ENCODE assay signal across 27 cellular contexts in genomic region chr1:20721117-20722061, GRCh38. TPM values are rescaled to one million over a fixed set of nuclear protein-coding genes. Genes with fewer than 3 reads are reported as not detected.
DNase-seq lines count a peak whose midpoint lies in the region; ATAC-seq and TF ChIP-seq lines count a peak whose summit lies in the region.
"Had no signal": no experiment of that assay in that cellular context is flagged by ENCODE, and none has a peak within 500 bp of the region (broad histone marks: within the 10 kb centered on the region; RNA-seq: fewer than 3 reads in every experiment).

No MANE protein-coding gene starts in this region.

- no peaks in the 10 kb centered on the region for H3K9me3 ChIP-seq in upper lobe of left lung
- H3K9me3 ChIP-seq: lower lobe of right lung, vagina had no signal

- TF ChIP-seq POLR2A in upper lobe of left lung (IDR thresholded peaks at IDR 0.05), result no peak

- H3K27me3 ChIP-seq in upper lobe of left lung, result peaks cover 0 to under 1% (median 0%) of the 10 kb centered on the region in 4 donors
- H3K27me3 ChIP-seq: vagina had no signal

- H3K36me3 ChIP-seq in upper lobe of left lung, result no peaks in the 10 kb centered on the region
- H3K36me3 ChIP-seq: lower lobe of right lung, vagina had no signal

- POLR2A ChIA-PET in RWPE1 (lab: Yijun Ruan, JAX; ENCODE audit: low non-redundant PET), result interaction anchor here (0.6 kb wide), 1 partner anchor 77 kb away, joined by 3 read pairs; no protein-coding TSS in a partner anchor

- no peak for TF ChIP-seq EP300 in upper lobe of left lung (IDR thresholded peaks at IDR 0.05)

- 89 to 92% methylated on average over 21 to 25 of the region's 29 CpGs for WGBS in upper lobe of left lung, 2 donors

- H3K27ac Mint-ChIP-seq in activated naive CD4-positive, alpha-beta T cell treated with anti-CD3 and anti-CD28 coated beads, Interleukin-2, amount 10 ng/mL, durations not matched to agents 7 days and 5 days, result no peak overlapping the region
- no peak overlapping the region for H3K27ac Mint-ChIP-seq in neural crest cell (ENCODE audit: unreplicated experiment)
- H3K27ac Mint-ChIP-seq: activated T-helper 17 cell treated with anti-CD3 and anti-CD28 coated beads, Interleukin-2, amount 50 U/mL, for 72 hours; B cell; nephron; stimulated activated memory B cell treated with anti-CD40 and anti-IgM and Interleukin-4, amounts not matched to agents 10 μg/mL and 1 μg/mL and 100 μg/mL, for 72 hours had no signal

- H3K4me3 Mint-ChIP-seq in activated naive CD4-positive, alpha-beta T cell treated with anti-CD3 and anti-CD28 coated beads, Interleukin-2, amount 10 ng/mL, durations not matched to agents 7 days and 5 days, result no peak overlapping the region
- H3K4me3 Mint-ChIP-seq in neural crest cell, result peak overlapping the region; percentile 4
- H3K4me3 Mint-ChIP-seq: activated T-helper 17 cell treated with anti-CD3 and anti-CD28 coated beads, Interleukin-2, amount 50 U/mL, for 72 hours; B cell; central memory CD8-positive, alpha-beta T cell; stimulated activated memory B cell treated with anti-CD40 and anti-IgM and Interleukin-4, amounts not matched to agents 10 μg/mL and 1 μg/mL and 100 μg/mL, for 72 hours had no signal

- peaks cover 13% of the 10 kb centered on the region for H3K4me1 Mint-ChIP-seq in activated naive CD4-positive, alpha-beta T cell treated with anti-CD3 and anti-CD28 coated beads, Interleukin-2, amount 10 ng/mL, durations not matched to agents 7 days and 5 days
- peaks cover 12% of the 10 kb centered on the region for H3K4me1 Mint-ChIP-seq in neural crest cell
- H3K4me1 Mint-ChIP-seq: activated T-helper 17 cell treated with anti-CD3 and anti-CD28 coated beads, Interleukin-2, amount 50 U/mL, for 72 hours; nephron had no signal

- H3K27ac ChIP-seq in RWPE1, result peak overlapping the region; percentile 41
- no peak overlapping the region for H3K27ac ChIP-seq in upper lobe of left lung
- H3K27ac ChIP-seq: lower lobe of right lung, PC-9, vagina had no signal

- peak; percentile 10 for DNase-seq in activated naive CD4-positive, alpha-beta T cell treated with anti-CD3 and anti-CD28 coated beads, Interleukin-2, amount 10 ng/mL, durations not matched to agents 7 days and 5 days
- DNase-seq in activated naive CD4-positive, alpha-beta T cell treated with Interleukin-2 at 50 U/mL for 16 hours, result no peak
- DNase-seq in RWPE1 (ENCODE audit: low spot score) (no peak), neural crest cell (ENCODE audit: low read depth, low spot score) (no peak), upper lobe of left lung (peak; percentile 15 to 78), germinal center (ENCODE audit: low spot score) (no peak), NCI-H2171 (lab: John Stamatoyannopoulos, UW) (no peak)
- DNase-seq: activated CD4-positive, CD25-positive, alpha-beta regulatory T cell; DMS153; hypothalamus; lower lobe of right lung; NCI-H1092; NCI-H187; NCI-H524 treated with DMSO at 0.1 percent for 48 hours; PC-9; stimulated activated CD4-positive, alpha-beta T cell treated with anti-CD3 and anti-CD28 coated beads, Interleukin-4, amount 100 ng/mL, for 4 hours; T-helper 1 cell had no signal

- peaks cover 67% of the 10 kb centered on the region for H3K27me3 Mint-ChIP-seq in activated naive CD4-positive, alpha-beta T cell treated with anti-CD3 and anti-CD28 coated beads, Interleukin-2, amount 10 ng/mL, durations not matched to agents 7 days and 5 days
- H3K27me3 Mint-ChIP-seq in neural crest cell (ENCODE audit: low read depth), result peaks cover 29% of the 10 kb centered on the region

- H3K4me3 ChIP-seq in upper lobe of left lung, result no peak overlapping the region
- H3K4me3 ChIP-seq: lower lobe of right lung, PC-9, vagina had no signal

- H3K9me3 Mint-ChIP-seq in activated naive CD4-positive, alpha-beta T cell treated with anti-CD3 and anti-CD28 coated beads, Interleukin-2, amount 10 ng/mL, durations not matched to agents 7 days and 5 days, result no peaks in the 10 kb centered on the region
- no peaks in the 10 kb centered on the region for H3K9me3 Mint-ChIP-seq in neural crest cell
- H3K9me3 Mint-ChIP-seq: activated T-helper 17 cell treated with anti-CD3 and anti-CD28 coated beads, Interleukin-2, amount 50 U/mL, for 72 hours; CD8-positive, alpha-beta memory T cell; central memory CD8-positive, alpha-beta T cell; nephron; stimulated activated memory B cell treated with anti-CD40 and anti-IgM and Interleukin-4, amounts not matched to agents 10 μg/mL and 1 μg/mL and 100 μg/mL, for 72 hours had no signal

- CTCF ChIA-PET in activated naive CD4-positive, alpha-beta T cell treated with anti-CD3 and anti-CD28 coated beads, Interleukin-2, amount 10 ng/mL, durations not matched to agents 7 days and 5 days (lab: Charles Lee), result no interaction called here
- CTCF ChIA-PET in RWPE1 (lab: Yijun Ruan, JAX), result no interaction called here

- no peak for ATAC-seq in upper lobe of left lung (ENCODE audit: low FRiP score in 2 of 2)
- no peak for ATAC-seq in HG03521 (IDR thresholded peaks at IDR 0.05; ENCODE audit: unreplicated experiment)
- ATAC-seq: activated T-helper 17 cell treated with anti-CD3 and anti-CD28 coated beads, Interleukin-2, amount 50 U/mL, for 72 hours; lower lobe of right lung; right cardiac atrium; stimulated activated memory B cell treated with anti-CD40 and anti-IgM and Interleukin-4, amounts not matched to agents 10 μg/mL and 1 μg/mL and 100 μg/mL, for 72 hours had no signal

- H3K4me1 ChIP-seq in upper lobe of left lung, result peaks cover 6 to 24% (median 15%) of the 10 kb centered on the region in 4 donors
- H3K4me1 ChIP-seq: vagina had no signal

- H3K36me3 Mint-ChIP-seq in activated naive CD4-positive, alpha-beta T cell treated with anti-CD3 and anti-CD28 coated beads, Interleukin-2, amount 10 ng/mL, durations not matched to agents 7 days and 5 days, result peaks cover 3% of the 10 kb centered on the region
- H3K36me3 Mint-ChIP-seq in neural crest cell (ENCODE audit: low read depth), result no peaks in the 10 kb centered on the region
- H3K36me3 Mint-ChIP-seq: CD8-positive, alpha-beta memory T cell; stimulated activated memory B cell treated with anti-CD40 and anti-IgM and Interleukin-4, amounts not matched to agents 10 μg/mL and 1 μg/mL and 100 μg/mL, for 72 hours had no signal

- TF ChIP-seq CTCF in RWPE1 (conservative IDR thresholded peaks at IDR 0.05; ENCODE audit: low read depth) (no peak), neural crest cell (conservative IDR thresholded peaks at IDR 0.05) (no peak), upper lobe of left lung (IDR thresholded peaks at IDR 0.05) (no peak)

RNA-seq across cellular contexts. Expression of gene KIF17, which starts 3.6 kb away (rescaled TPM):
- total RNA-seq in neural crest cell, result 1.1 and 1.6 TPM in 2 replicates
- total RNA-seq in upper lobe of left lung, result 10 to 100 TPM in 1 of 6 donors, 1 to 10 TPM in 5; 4.2 to 12.6 (median 8.5) TPM
- total RNA-seq: B cell; CD8-positive, alpha-beta memory T cell had no signal

RNA-seq across cellular contexts. Expression of gene SH2D5, which starts 11.1 kb away (rescaled TPM):
- total RNA-seq in neural crest cell (3.2 TPM in 2 replicates), upper lobe of left lung (under 1 TPM in 3 of 6 donors, not detected in 3; 0.13 to 0.46 (median 0.40) TPM)
- total RNA-seq: lower lobe of right lung, mononuclear cell, vagina had no signal

Comparison
In these comparisons a context has a peak if more than half of its experiments do, and no peak if none do; other contexts are left out.
1. DNase-seq: peak in activated naive CD4-positive, alpha-beta T cell treated with anti-CD3 and anti-CD28 coated beads, Interleukin-2, amount 10 ng/mL, durations not matched to agents 7 days and 5 days (single experiment) and upper lobe of left lung (2 of 2); none in activated naive CD4-positive, alpha-beta T cell treated with Interleukin-2 at 50 U/mL for 16 hours (single experiment), RWPE1 (single experiment), neural crest cell (single experiment), germinal center (single experiment) and NCI-H2171 (single experiment).